ENCODE assay signal across 10 cellular contexts in genomic region chr5:132102944-132103343, GRCh38. TPM values are rescaled to one million over a fixed set of nuclear protein-coding genes. Genes with fewer than 3 reads are reported as not detected.
DNase-seq lines count a peak whose midpoint lies in the region; ATAC-seq and TF ChIP-seq lines count a peak whose summit lies in the region.
"Had no signal": no experiment of that assay in that cellular context is flagged by ENCODE, and none has a peak within 500 bp of the region (broad histone marks: within the 10 kb centered on the region; RNA-seq: fewer than 3 reads in every experiment).

No MANE protein-coding gene starts in this region.

- CTCF ChIA-PET in RWPE1 (lab: Yijun Ruan, JAX), result interaction anchor here (0.5 to 1.0 kb wide), 4 partner anchors 7 to 38 kb away, joined by 3 read pairs; no protein-coding TSS in a partner anchor

- H3K27ac ChIP-seq in RWPE1, result peak overlapping the region; percentile 85

- peaks cover 61 to 67% of the 10 kb centered on the region in 2 donors for H3K4me1 Mint-ChIP-seq in effector memory CD8-positive, alpha-beta T cell (ENCODE audit: low read depth in 2 of 2)
- peaks cover 85% of the 10 kb centered on the region for H3K4me1 Mint-ChIP-seq in stimulated activated memory B cell treated with anti-CD40 and anti-IgM and Interleukin-4, amounts not matched to agents 10 μg/mL and 1 μg/mL and 100 μg/mL, for 72 hours

- no peak for ATAC-seq in effector memory CD8-positive, alpha-beta T cell (replicated peaks)
- ATAC-seq in stimulated activated memory B cell treated with anti-CD40 and anti-IgM and Interleukin-4, amounts not matched to agents 10 μg/mL and 1 μg/mL and 100 μg/mL, for 72 hours, result no peak
- no peak for ATAC-seq in HG02938 (IDR thresholded peaks at IDR 0.05; ENCODE audit: unreplicated experiment)
- no peak for ATAC-seq in left lobe of liver

- H3K36me3 Mint-ChIP-seq in effector memory CD8-positive, alpha-beta T cell (ENCODE audit: insufficient read depth), result peaks cover 7% of the 10 kb centered on the region
- H3K36me3 Mint-ChIP-seq in stimulated activated memory B cell treated with anti-CD40 and anti-IgM and Interleukin-4, amounts not matched to agents 10 μg/mL and 1 μg/mL and 100 μg/mL, for 72 hours, result no peaks in the 10 kb centered on the region

- TF ChIP-seq CTCF in RWPE1 (conservative IDR thresholded peaks at IDR 0.05; ENCODE audit: low read depth), result no peak

- no peaks in the 10 kb centered on the region for H3K9me3 Mint-ChIP-seq in effector memory CD8-positive, alpha-beta T cell
- no peaks in the 10 kb centered on the region for H3K9me3 Mint-ChIP-seq in stimulated activated memory B cell treated with anti-CD40 and anti-IgM and Interleukin-4, amounts not matched to agents 10 μg/mL and 1 μg/mL and 100 μg/mL, for 72 hours

- peak overlapping the region; percentile 93 to 96 for H3K27ac Mint-ChIP-seq in effector memory CD8-positive, alpha-beta T cell
- peak overlapping the region; percentile 95 for H3K27ac Mint-ChIP-seq in stimulated activated memory B cell treated with anti-CD40 and anti-IgM and Interleukin-4, amounts not matched to agents 10 μg/mL and 1 μg/mL and 100 μg/mL, for 72 hours

- peak; percentile 65 for DNase-seq in activated CD8-positive, alpha-beta memory T cell treated with anti-CD3 and anti-CD28 coated beads for 24 hours
- DNase-seq in activated CD8-positive, alpha-beta memory T cell treated with anti-CD3 and anti-CD28 coated beads, Interleukin-2, amount 50 U/mL, for 4 hours, result no peak
- DNase-seq in RWPE1 (ENCODE audit: low spot score), result no peak
- DNase-seq in effector memory CD8-positive, alpha-beta T cell, result no peak
- DNase-seq in DMS 273 (lab: John Stamatoyannopoulos, UW; ENCODE audit: unreplicated experiment), result no peak
- no peak for DNase-seq in left lobe of liver (ENCODE audit: low spot score)

- H3K4me3 Mint-ChIP-seq in effector memory CD8-positive, alpha-beta T cell, result peak overlapping the region; percentile 71 to 79
- no peak overlapping the region for H3K4me3 Mint-ChIP-seq in stimulated activated memory B cell treated with anti-CD40 and anti-IgM and Interleukin-4, amounts not matched to agents 10 μg/mL and 1 μg/mL and 100 μg/mL, for 72 hours

- POLR2A ChIA-PET in RWPE1 (lab: Yijun Ruan, JAX; ENCODE audit: low non-redundant PET), result no interaction called here

- no peaks in the 10 kb centered on the region for H3K27me3 Mint-ChIP-seq in effector memory CD8-positive, alpha-beta T cell
- no peaks in the 10 kb centered on the region for H3K27me3 Mint-ChIP-seq in stimulated activated memory B cell treated with anti-CD40 and anti-IgM and Interleukin-4, amounts not matched to agents 10 μg/mL and 1 μg/mL and 100 μg/mL, for 72 hours

RNA-seq across cellular contexts. Expression of gene CSF2, which starts 29.4 kb away (rescaled TPM):
- total RNA-seq in left lobe of liver, result not detected
- total RNA-seq: prostate gland had no signal

RNA-seq across cellular contexts. Expression of gene IL3, which starts 42.5 kb away (rescaled TPM):
- total RNA-seq in left lobe of liver, result not detected
- total RNA-seq: dermis microvascular lymphatic vessel endothelial cell, prostate gland had no signal
